8 cellular contexts compared by ENCODE assay signal in genomic region chr5:149999866-150000260, GRCh38. TPM values are rescaled to one million over a fixed set of nuclear protein-coding genes. Genes with fewer than 3 reads are reported as not detected.
A peak's percentile ranks its signal among the peaks of the same experiment; 100 is the strongest.
DNase-seq lines count a peak whose midpoint lies in the region; ATAC-seq and TF ChIP-seq lines count a peak whose summit lies in the region.

No MANE protein-coding gene starts in this region.

- intact Hi-C loops in CD8-positive, alpha-beta T cell (cut with DNase I, micrococcal nuclease): loop anchor here (1.0 to 10.0 kb wide), 12 partner anchors 39 to 1618 kb away; partner anchors contain the start of genes CSNK1A1 (in 2 of the 2), PPARGC1B (in 2 of the 2), SLC26A2 (in 2 of the 2) and FBXO38 (in 1 of the 2)
- intact Hi-C loops in Panc1 (cut with micrococcal nuclease; ENCODE audit: unreplicated experiment) (no loop called here), ovary (cut with DNase I) (loop anchor here in 3 of 4 donors (10.0 kb wide), 3 partner anchors 165 to 365 kb away; no protein-coding TSS in a partner anchor)

- H3K4me3 ChIP-seq in CD8-positive, alpha-beta T cell (ENCODE audit: low read depth, low read length): peak overlapping the region; percentile 79
- H3K4me3 ChIP-seq in Panc1 (ENCODE audit: low read depth in 2 of 2, low read length in 2 of 2) (peak overlapping the region; percentile 92 to 100), ovary (peak overlapping the region; percentile 99)

- POLR2A ChIA-PET in CD8-positive, alpha-beta T cell (lab: Charles Lee): interaction anchor here (0.6 to 0.8 kb wide), 2 partner anchors 11 to 383 kb away, joined by 3 to 4 read pairs; no protein-coding TSS in a partner anchor
- POLR2A ChIA-PET in Panc1 (lab: Charles Lee): no interaction called here

- no peak for TF ChIP-seq POLR2A in ovary (IDR thresholded peaks at IDR 0.05)

- no peak for ATAC-seq in CD8-positive, alpha-beta T cell
- ATAC-seq in Panc1: peak; percentile 1
- no peak for ATAC-seq in HG02840 (IDR thresholded peaks at IDR 0.05; ENCODE audit: low FRiP score, unreplicated experiment)
- ATAC-seq in HG02884 (IDR thresholded peaks at IDR 0.05; ENCODE audit: unreplicated experiment): no peak
- ATAC-seq in HG03039 (IDR thresholded peaks at IDR 0.05; ENCODE audit: unreplicated experiment): no peak

- no peaks in the 10 kb centered on the region for H3K9me3 ChIP-seq in CD8-positive, alpha-beta T cell (ENCODE audit: low read length)
- H3K9me3 ChIP-seq in Panc1 (ENCODE audit: control insufficient read depth, insufficient read depth, low read depth, low read length): no peaks in the 10 kb centered on the region
- no peaks in the 10 kb centered on the region for H3K9me3 ChIP-seq in ovary

- H3K4me3 Mint-ChIP-seq in CD8-positive, alpha-beta T cell: peak overlapping the region; percentile 89

- H3K36me3 ChIP-seq in CD8-positive, alpha-beta T cell (ENCODE audit: insufficient read depth, low read length): no peaks in the 10 kb centered on the region
- H3K36me3 ChIP-seq in Panc1 (ENCODE audit: control insufficient read depth, insufficient read depth, low read length): peaks cover 2% of the 10 kb centered on the region; the same call in 1 of the 2 replicates
- H3K36me3 ChIP-seq in ovary: no peaks in the 10 kb centered on the region

- TSS peak; percentile 76 for BruUV-seq in Panc1 (replicated peaks; lab: Mats Ljungman, UMichigan)

- TF ChIP-seq CTCF in CD8-positive, alpha-beta T cell (IDR thresholded peaks at IDR 0.05): no peak
- TF ChIP-seq CTCF in Panc1 (IDR thresholded peaks at IDR 0.05): no peak
- no peak for TF ChIP-seq CTCF in ovary (IDR thresholded peaks at IDR 0.05)

- H3K27ac ChIP-seq in CD8-positive, alpha-beta T cell (ENCODE audit: low read depth, low read length): peak overlapping the region; percentile 75
- peak overlapping the region; percentile 97 for H3K27ac ChIP-seq in Panc1 (ENCODE audit: low read length)
- peak overlapping the region; percentile 96 for H3K27ac ChIP-seq in epithelial cell of prostate
- H3K27ac ChIP-seq in ovary: peak overlapping the region; percentile 81 to 86

- no peak for DNase-seq in CD8-positive, alpha-beta T cell
- DNase-seq in Panc1 (ENCODE audit: low read depth, low spot score) (no peak), epithelial cell of prostate (ENCODE audit: low read depth, low spot score) (no peak), ovary (no peak), 8988T (no peak)

- in situ Hi-C loops in Panc1 (cut with HindIII; ENCODE audit: low pct_unique_long_range_greater_than_20kb, low sequenced_read_pairs): no loop called here

- WGBS in ovary, 3 donors: 8 to 17% (median 9%) methylated on average over 7 of the region's 7 CpGs

- H3K27me3 ChIP-seq in CD8-positive, alpha-beta T cell (ENCODE audit: insufficient read depth, low read length): no peaks in the 10 kb centered on the region
- H3K27me3 ChIP-seq in Panc1 (ENCODE audit: control insufficient read depth, insufficient read depth, low read length) (no peaks in the 10 kb centered on the region), ovary (no peaks in the 10 kb centered on the region)

- no peaks in the 10 kb centered on the region for H3K9me3 Mint-ChIP-seq in CD8-positive, alpha-beta T cell

- H3K4me1 Mint-ChIP-seq in CD8-positive, alpha-beta T cell (ENCODE audit: low read depth): peaks cover 38% of the 10 kb centered on the region

- TF ChIP-seq EP300 in ovary (IDR thresholded peaks at IDR 0.05): no peak

- CTCF ChIA-PET in CD8-positive, alpha-beta T cell (lab: Charles Lee): interaction anchor here (1.3 to 2.0 kb wide), 3 partner anchors 9 to 166 kb away, joined by 4 to 10 read pairs (median 7); no protein-coding TSS in a partner anchor
- CTCF ChIA-PET in Panc1 (lab: Charles Lee): no interaction called here

- peaks cover 33% of the 10 kb centered on the region for H3K36me3 Mint-ChIP-seq in CD8-positive, alpha-beta T cell

- H3K27ac Mint-ChIP-seq in CD8-positive, alpha-beta T cell: peak overlapping the region; percentile 90

- H3K4me1 ChIP-seq in CD8-positive, alpha-beta T cell (ENCODE audit: insufficient read depth, low read length): peaks cover 22% of the 10 kb centered on the region
- H3K4me1 ChIP-seq in Panc1 (ENCODE audit: control insufficient read depth, insufficient read depth, low read length): peaks cover 17% of the 10 kb centered on the region
- H3K4me1 ChIP-seq in ovary (ENCODE audit: insufficient read depth): peaks cover 4% of the 10 kb centered on the region

- no peaks in the 10 kb centered on the region for H3K27me3 Mint-ChIP-seq in CD8-positive, alpha-beta T cell (ENCODE audit: low read depth)

RNA-seq across cellular contexts. Expression of gene TIGD6, which starts 0.6 kb away (rescaled TPM):
- 1 to 10 TPM in 1 of 2 experiments, under 1 TPM in 1; 0.97 to 1.5 TPM for total RNA-seq in CD8-positive, alpha-beta T cell
- total RNA-seq in Panc1 (2021; ENCODE audit: unreplicated experiment) (7.1 TPM), ovary (1 to 10 TPM; 2.0 to 6.1 (median 5.5) TPM)
- 3.5 TPM for polyA plus RNA-seq in Panc1 (2012; ENCODE audit: insufficient read length)
- polyA plus RNA-seq in ovary: 1 to 10 TPM; 4.2 to 7.6 TPM

RNA-seq across cellular contexts. Expression of gene HMGXB3, which starts 0.7 kb away (rescaled TPM):
- 10 to 100 TPM; 27.4 to 29.7 TPM for total RNA-seq in CD8-positive, alpha-beta T cell
- total RNA-seq in Panc1 (2021; ENCODE audit: unreplicated experiment) (56.2 TPM), ovary (10 to 100 TPM; 24.3 to 32.1 (median 28.1) TPM)
- polyA plus RNA-seq in Panc1 (2012; ENCODE audit: insufficient read length): 33.8 TPM
- 10 to 100 TPM; 14.1 to 30.4 TPM for polyA plus RNA-seq in ovary

RNA-seq across cellular contexts. Expression of gene SLC26A2, which starts 39.3 kb away (rescaled TPM):
- total RNA-seq in CD8-positive, alpha-beta T cell: 1 to 10 TPM; 2.0 to 2.2 TPM
- 111 TPM for total RNA-seq in Panc1 (2021; ENCODE audit: unreplicated experiment)
- 33.9 TPM for polyA plus RNA-seq in Panc1 (2012; ENCODE audit: insufficient read length)
- 10 to 100 TPM; 11.0 to 19.0 (median 16.9) TPM for total RNA-seq in ovary
- polyA plus RNA-seq in ovary: 10 to 100 TPM in 1 of 2 donors, 1 to 10 TPM in 1; 4.4 to 13.3 TPM

RNA-seq across cellular contexts. Expression of gene PDE6A, which starts 55.3 kb away (rescaled TPM):
- total RNA-seq in CD8-positive, alpha-beta T cell: not detected
- total RNA-seq in Panc1 (2021; ENCODE audit: unreplicated experiment): 0.33 TPM
- 0.15 TPM for polyA plus RNA-seq in Panc1 (2012; ENCODE audit: insufficient read length)
- total RNA-seq in ovary: under 1 TPM; 0.05 to 0.46 (median 0.13) TPM
- polyA plus RNA-seq in ovary: under 1 TPM; 0.25 to 0.68 TPM
